In genomic region chr9:95425910-95426551, GRCh38 we compare ENCODE assay signal across 8 cellular contexts.
DNase-seq lines count a peak whose midpoint lies in the region; ATAC-seq and TF ChIP-seq lines count a peak whose summit lies in the region.

No MANE protein-coding gene starts in this region.

- no peak for DNase-seq in activated CD4-positive, CD25-positive, alpha-beta regulatory T cell treated with anti-CD3 and anti-CD28 coated beads, Interleukin-2, amount 50 U/mL, for 72 hours
- DNase-seq in NCI-H2029 (lab: John Stamatoyannopoulos, UW) (peak; percentile 22), breast epithelium (ENCODE audit: low spot score in 2 of 2) (no peak), mesenchymal stem cell (peak; percentile 47), pons (ENCODE audit: low spot score) (no peak), NCI-H2171 treated with DMSO at 0.1 percent for 48 hours (lab: John Stamatoyannopoulos, UW) (no peak)

- H3K4me1 ChIP-seq in breast epithelium: no peaks in the 10 kb centered on the region
- peaks cover 5% of the 10 kb centered on the region for H3K4me1 ChIP-seq in mesenchymal stem cell (ENCODE audit: control insufficient read depth, insufficient read depth, low read depth, low read length)

- peak overlapping the region in 1 of 2 experiments; percentile 71 for H2BK12ac ChIP-seq in mesenchymal stem cell (ENCODE audit: low read length in 2 of 2)

- H3K4me2 ChIP-seq in mesenchymal stem cell (ENCODE audit: low read length, poor library complexity, severe bottlenecking): peak overlapping the region; percentile 91

- H2AFZ ChIP-seq in mesenchymal stem cell (ENCODE audit: low read depth, low read length): no peak overlapping the region

- peaks cover 11% of the 10 kb centered on the region for H3K79me1 ChIP-seq in mesenchymal stem cell (replicated peaks; ENCODE audit: low read length, poor library complexity, severe bottlenecking)

- H2BK5ac ChIP-seq in mesenchymal stem cell (ENCODE audit: low read depth, low read length, poor library complexity, severe bottlenecking): no peak overlapping the region

- WGBS in mesenchymal stem cell: 10% methylated on average over 8 of the region's 11 CpGs

- H3K27me3 ChIP-seq in breast epithelium: no peaks in the 10 kb centered on the region
- no peaks in the 10 kb centered on the region for H3K27me3 ChIP-seq in mesenchymal stem cell (ENCODE audit: control insufficient read depth in 1 of 2, insufficient read depth in 1 of 2, low read length in 2 of 2)

- H3K4ac ChIP-seq in mesenchymal stem cell (ENCODE audit: low read depth in 1 of 2, low read length in 2 of 2): no peak overlapping the region

- peak overlapping the region; percentile 70 to 86 for H3K27ac ChIP-seq in breast epithelium
- peak overlapping the region; percentile 97 for H3K27ac ChIP-seq in mesenchymal stem cell (ENCODE audit: low read length, poor library complexity, severe bottlenecking)

- H3K9me3 ChIP-seq in breast epithelium: peaks cover 4 to 28% of the 10 kb centered on the region in 2 donors
- peaks cover 40% of the 10 kb centered on the region for H3K9me3 ChIP-seq in mesenchymal stem cell (ENCODE audit: control insufficient read depth, low read length)

- TF ChIP-seq CTCF in breast epithelium (IDR thresholded peaks at IDR 0.05): no peak

- H3K36me3 ChIP-seq in breast epithelium (no peaks in the 10 kb centered on the region), mesenchymal stem cell (ENCODE audit: control insufficient read depth in 1 of 2, insufficient read depth in 2 of 2, low read depth in 1 of 2, low read length in 2 of 2) (peaks cover 0 to 7% of the 10 kb centered on the region in 2 experiments)

- H2BK120ac ChIP-seq in mesenchymal stem cell (ENCODE audit: low read depth, low read length): peak overlapping the region; percentile 95

- peak overlapping the region; percentile 78 for H2AK5ac ChIP-seq in mesenchymal stem cell (ENCODE audit: low read length, severe bottlenecking)

- peak overlapping the region in 1 of 2 experiments; percentile 57 for H3K14ac ChIP-seq in mesenchymal stem cell (ENCODE audit: low read length in 2 of 2)

- intact Hi-C loops in breast epithelium (cut with DNase I; ENCODE audit: low total_unique reads): no loop called here

- peak overlapping the region; percentile 89 to 90 for H3K18ac ChIP-seq in mesenchymal stem cell (ENCODE audit: low read depth in 1 of 2, low read length in 2 of 2)

- H4K8ac ChIP-seq in mesenchymal stem cell (ENCODE audit: low read length): peak overlapping the region; percentile 93

- H4K91ac ChIP-seq in mesenchymal stem cell (ENCODE audit: low read length): peak overlapping the region; percentile 18

- H2BK15ac ChIP-seq in mesenchymal stem cell (ENCODE audit: low read depth, poor library complexity, severe bottlenecking): peak overlapping the region; percentile 67

- peak overlapping the region; percentile 24 to 62 (median 55) for H3K4me3 ChIP-seq in breast epithelium
- H3K4me3 ChIP-seq in mesenchymal stem cell (ENCODE audit: insufficient read depth in 1 of 2, low read depth in 1 of 2, low read length in 2 of 2): peak overlapping the region; percentile 57 to 70

- peak overlapping the region; percentile 75 for H3K9ac ChIP-seq in mesenchymal stem cell (ENCODE audit: low read length)

- ATAC-seq in activated CD4-positive, CD25-positive, alpha-beta regulatory T cell treated with anti-CD3 and anti-CD28 coated beads, Interleukin-2, amount 50 U/mL, for 24 hours: peak; percentile 48 to 64
- no peak for ATAC-seq in GM21367 (IDR thresholded peaks at IDR 0.05; ENCODE audit: unreplicated experiment)

- TF ChIP-seq POLR2A in breast epithelium (IDR thresholded peaks at IDR 0.05): no peak

- H3K23ac ChIP-seq in mesenchymal stem cell (ENCODE audit: low read length in 2 of 2): peak overlapping the region in 1 of 2 experiments; percentile 40

Comparison
In these comparisons a context has a peak if more than half of its experiments do, and no peak if none do; other contexts are left out.
1. DNase-seq: peak in NCI-H2029 (single experiment) and mesenchymal stem cell (single experiment); none in activated CD4-positive, CD25-positive, alpha-beta regulatory T cell treated with anti-CD3 and anti-CD28 coated beads, Interleukin-2, amount 50 U/mL, for 72 hours (single experiment), breast epithelium (0 of 2), pons (single experiment) and NCI-H2171 treated with DMSO at 0.1 percent for 48 hours (single experiment).